8 cellular contexts compared by ENCODE assay signal in the genomic region with DNA sequence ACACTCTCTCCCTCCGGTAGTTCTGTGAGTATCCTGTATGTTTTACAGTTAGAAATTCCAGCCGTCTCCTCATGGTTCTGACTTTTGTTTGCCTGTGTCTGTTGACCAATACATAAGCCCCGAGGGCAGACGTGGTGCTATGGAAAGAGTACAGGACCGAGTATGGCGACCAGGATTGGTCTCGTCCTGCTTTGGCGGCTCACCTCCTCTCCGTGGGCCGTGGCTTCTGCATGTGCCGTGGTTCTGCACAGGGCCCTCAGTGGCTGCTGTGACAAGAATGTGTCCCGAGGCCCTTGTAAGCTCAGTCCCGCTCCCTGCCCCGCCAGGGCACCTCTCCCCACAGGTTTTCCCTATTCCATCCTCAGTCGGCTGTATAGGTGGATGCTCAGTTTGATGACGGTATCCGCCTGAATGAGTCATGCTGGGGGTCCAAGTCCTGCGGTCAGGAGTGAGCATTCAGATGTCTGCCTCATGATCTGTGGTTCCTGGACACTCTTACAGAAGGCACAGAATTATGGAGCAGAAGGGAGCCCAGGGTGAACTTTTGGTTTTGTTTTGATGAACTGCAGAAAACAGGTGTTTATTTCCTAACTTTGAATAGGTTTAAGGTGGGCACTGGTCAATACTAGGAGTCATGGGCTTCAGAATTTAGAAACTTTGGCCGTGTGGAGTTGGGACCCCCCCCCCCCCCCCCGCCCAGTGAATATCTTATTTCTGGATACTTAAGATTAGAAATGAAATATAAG. TPM values are rescaled to one million over a fixed set of nuclear protein-coding genes. Genes with fewer than 3 reads are reported as not detected.
DNase-seq lines count a peak whose midpoint lies in the region; ATAC-seq and TF ChIP-seq lines count a peak whose summit lies in the region.

No MANE protein-coding gene starts in this region.

- H3K27me3 Mint-ChIP-seq in T-helper 2 cell treated with Interferon-gamma antibody and Interleukin-4, amounts not matched to agents 5 μg/mL and 100 μg/mL, for 36 hours (ENCODE audit: low read depth): no peaks in the 10 kb centered on the region

- H3K4me3 Mint-ChIP-seq in T-helper 2 cell treated with Interferon-gamma antibody and Interleukin-4, amounts not matched to agents 5 μg/mL and 100 μg/mL, for 36 hours: peak overlapping the region; percentile 94

- peaks cover 18% of the 10 kb centered on the region for H3K4me1 Mint-ChIP-seq in T-helper 2 cell treated with Interferon-gamma antibody and Interleukin-4, amounts not matched to agents 5 μg/mL and 100 μg/mL, for 36 hours (ENCODE audit: low read depth)

- H3K36me3 Mint-ChIP-seq in T-helper 2 cell treated with Interferon-gamma antibody and Interleukin-4, amounts not matched to agents 5 μg/mL and 100 μg/mL, for 36 hours (ENCODE audit: low read depth): peaks cover 12% of the 10 kb centered on the region

- H3K27ac Mint-ChIP-seq in T-helper 2 cell treated with Interferon-gamma antibody and Interleukin-4, amounts not matched to agents 5 μg/mL and 100 μg/mL, for 36 hours: peak overlapping the region; percentile 86

- H3K9me3 Mint-ChIP-seq in T-helper 2 cell treated with Interferon-gamma antibody and Interleukin-4, amounts not matched to agents 5 μg/mL and 100 μg/mL, for 36 hours: no peaks in the 10 kb centered on the region

- no peak for DNase-seq in T-helper 2 cell treated with Interferon-gamma antibody and Interleukin-4, amounts not matched to agents 5 μg/mL and 100 μg/mL, for 36 hours (ENCODE audit: low spot score)
- DNase-seq in T-helper 2 cell: no peak
- DNase-seq in fibroblast of peridontal ligament (ENCODE audit: extremely low read depth): peak; percentile 60
- DNase-seq in renal cortical epithelial cell (ENCODE audit: low read depth): peak; percentile 79
- DNase-seq in stimulated activated naive CD4-positive, alpha-beta T cell treated with Interleukin-2 at 50 U/mL for 16 hours (lab: John Stamatoyannopoulos, UW): no peak
- no peak for DNase-seq in NCI-H2107 treated with DMSO at 0.1 percent for 48 hours (lab: John Stamatoyannopoulos, UW; ENCODE audit: unreplicated experiment)
- no peak for DNase-seq in activated CD4-positive, alpha-beta T cell treated with anti-CD3 and anti-CD28 coated beads for 4 hours

- ATAC-seq in SK-N-SH treated with all-trans-retinoic acid at 6 μM for 48 hours: peak; percentile 32

TF ChIP-seq in SK-N-SH treated with all-trans-retinoic acid at 6 μM for 48 hours, 23 proteins besides CTCF, POLR2A, EP300 and RAD21:
- TF ChIP-seq CSDC2 (CRISPR knock-in tag; IDR thresholded peaks at IDR 0.05) (no peak), TOX (CRISPR knock-in tag; IDR thresholded peaks at IDR 0.05; ENCODE audit: borderline replicate concordance) (no peak), ZNF565 (CRISPR knock-in tag; conservative IDR thresholded peaks at IDR 0.05; ENCODE audit: low read depth) (no peak), ARNTL (CRISPR knock-in tag; IDR thresholded peaks at IDR 0.05; ENCODE audit: borderline replicate concordance, low read depth) (no peak), SNAI2 (CRISPR knock-in tag; IDR thresholded peaks at IDR 0.05) (no peak), CREB5 (CRISPR knock-in tag; IDR thresholded peaks at IDR 0.05; ENCODE audit: low read depth) (no peak), ZFP30 (CRISPR knock-in tag; IDR thresholded peaks at IDR 0.05) (no peak), ZFP3 (CRISPR knock-in tag; IDR thresholded peaks at IDR 0.05) (no peak), ESRRG (CRISPR knock-in tag; IDR thresholded peaks at IDR 0.05) (no peak)
- TF ChIP-seq, protein P1, sequence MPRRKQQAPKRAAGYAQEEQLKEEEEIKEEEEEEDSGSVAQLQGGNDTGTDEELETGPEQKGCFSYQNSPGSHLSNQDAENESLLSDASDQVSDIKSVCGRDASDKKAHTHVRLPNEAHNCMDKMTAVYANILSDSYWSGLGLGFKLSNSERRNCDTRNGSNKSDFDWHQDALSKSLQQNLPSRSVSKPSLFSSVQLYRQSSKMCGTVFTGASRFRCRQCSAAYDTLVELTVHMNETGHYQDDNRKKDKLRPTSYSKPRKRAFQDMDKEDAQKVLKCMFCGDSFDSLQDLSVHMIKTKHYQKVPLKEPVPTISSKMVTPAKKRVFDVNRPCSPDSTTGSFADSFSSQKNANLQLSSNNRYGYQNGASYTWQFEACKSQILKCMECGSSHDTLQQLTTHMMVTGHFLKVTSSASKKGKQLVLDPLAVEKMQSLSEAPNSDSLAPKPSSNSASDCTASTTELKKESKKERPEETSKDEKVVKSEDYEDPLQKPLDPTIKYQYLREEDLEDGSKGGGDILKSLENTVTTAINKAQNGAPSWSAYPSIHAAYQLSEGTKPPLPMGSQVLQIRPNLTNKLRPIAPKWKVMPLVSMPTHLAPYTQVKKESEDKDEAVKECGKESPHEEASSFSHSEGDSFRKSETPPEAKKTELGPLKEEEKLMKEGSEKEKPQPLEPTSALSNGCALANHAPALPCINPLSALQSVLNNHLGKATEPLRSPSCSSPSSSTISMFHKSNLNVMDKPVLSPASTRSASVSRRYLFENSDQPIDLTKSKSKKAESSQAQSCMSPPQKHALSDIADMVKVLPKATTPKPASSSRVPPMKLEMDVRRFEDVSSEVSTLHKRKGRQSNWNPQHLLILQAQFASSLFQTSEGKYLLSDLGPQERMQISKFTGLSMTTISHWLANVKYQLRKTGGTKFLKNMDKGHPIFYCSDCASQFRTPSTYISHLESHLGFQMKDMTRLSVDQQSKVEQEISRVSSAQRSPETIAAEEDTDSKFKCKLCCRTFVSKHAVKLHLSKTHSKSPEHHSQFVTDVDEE (CRISPR knock-in tag; IDR thresholded peaks at IDR 0.05): no peak
- TF ChIP-seq, protein P2, sequence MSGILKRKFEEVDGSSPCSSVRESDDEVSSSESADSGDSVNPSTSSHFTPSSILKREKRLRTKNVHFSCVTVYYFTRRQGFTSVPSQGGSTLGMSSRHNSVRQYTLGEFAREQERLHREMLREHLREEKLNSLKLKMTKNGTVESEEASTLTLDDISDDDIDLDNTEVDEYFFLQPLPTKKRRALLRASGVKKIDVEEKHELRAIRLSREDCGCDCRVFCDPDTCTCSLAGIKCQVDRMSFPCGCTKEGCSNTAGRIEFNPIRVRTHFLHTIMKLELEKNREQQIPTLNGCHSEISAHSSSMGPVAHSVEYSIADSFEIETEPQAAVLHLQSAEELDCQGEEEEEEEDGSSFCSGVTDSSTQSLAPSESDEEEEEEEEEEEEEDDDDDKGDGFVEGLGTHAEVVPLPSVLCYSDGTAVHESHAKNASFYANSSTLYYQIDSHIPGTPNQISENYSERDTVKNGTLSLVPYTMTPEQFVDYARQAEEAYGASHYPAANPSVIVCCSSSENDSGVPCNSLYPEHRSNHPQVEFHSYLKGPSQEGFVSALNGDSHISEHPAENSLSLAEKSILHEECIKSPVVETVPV (CRISPR knock-in tag; IDR thresholded peaks at IDR 0.05): no peak

RNA-seq across cellular contexts. Expression of gene ARFGAP1, which starts 1.2 kb away (rescaled TPM):
- total RNA-seq in renal cortical epithelial cell: 73.5 and 74.1 TPM in 2 replicates

RNA-seq across cellular contexts. Expression of gene COL20A1, which starts 19.2 kb away (rescaled TPM):
- total RNA-seq in renal cortical epithelial cell: not detected in 2 replicates

RNA-seq across cellular contexts. Expression of gene NKAIN4, which starts 19.5 kb away (rescaled TPM):
- 7.5 TPM in 2 replicates for total RNA-seq in renal cortical epithelial cell

RNA-seq across cellular contexts. Expression of gene BIRC7, which starts 38.1 kb away (rescaled TPM):
- 0.15 TPM in 1 of 2 replicates, not detected in the other for total RNA-seq in renal cortical epithelial cell

RNA-seq across cellular contexts. Expression of gene YTHDF1, which starts 57.9 kb away (rescaled TPM):
- total RNA-seq in renal cortical epithelial cell: 18.8 and 32.8 TPM in 2 replicates

Comparison
In these comparisons a context has a peak if more than half of its experiments do, and no peak if none do; other contexts are left out.
1. DNase-seq: peak in fibroblast of peridontal ligament (single experiment) and renal cortical epithelial cell (single experiment); none in T-helper 2 cell treated with Interferon-gamma antibody and Interleukin-4, amounts not matched to agents 5 μg/mL and 100 μg/mL, for 36 hours (single experiment), T-helper 2 cell (0 of 5), stimulated activated naive CD4-positive, alpha-beta T cell treated with Interleukin-2 at 50 U/mL for 16 hours (single experiment), NCI-H2107 treated with DMSO at 0.1 percent for 48 hours (single experiment) and activated CD4-positive, alpha-beta T cell treated with anti-CD3 and anti-CD28 coated beads for 4 hours (0 of 2).